ENCODE assay signal across 15 cellular contexts in genomic region chr17:30212750-30213149, GRCh38. TPM values are rescaled to one million over a fixed set of nuclear protein-coding genes. Genes with fewer than 3 reads are reported as not detected.
DNase-seq lines count a peak whose midpoint lies in the region; ATAC-seq, FAIRE-seq and TF ChIP-seq lines count a peak whose summit lies in the region.
"Had no signal": no experiment of that assay in that cellular context is flagged by ENCODE, and none has a peak within 500 bp of the region (broad histone marks: within the 10 kb centered on the region; RNA-seq: fewer than 3 reads in every experiment).

No MANE protein-coding gene starts in this region.

- no peak overlapping the region for H2AFZ ChIP-seq in K562 (ENCODE audit: low read depth, low read length)
- H2AFZ ChIP-seq: hepatocyte had no signal

- CTCF ChIA-PET in K562 (lab: Yijun Ruan, JAX; ENCODE audit: low intra/inter-chr PET ratio): no interaction called here

- H3K4me1 ChIP-seq in K562 (replicated peaks in 1 of 2; ENCODE audit: control insufficient read depth in 2 of 2, insufficient read depth in 2 of 2, low read length in 2 of 2) (no peaks in the 10 kb centered on the region; a peak in 1 of 5 replicates), stomach (no peaks in the 10 kb centered on the region)

- H3K27me3 ChIP-seq in K562 (ENCODE audit: control insufficient read depth in 2 of 2, insufficient read depth in 2 of 2, low read length in 2 of 2): peaks cover 7 to 30% of the 10 kb centered on the region in 2 experiments; a peak in 4 of 5 replicates
- H3K27me3 ChIP-seq in stomach: peaks cover 0 to 11% (median 0%) of the 10 kb centered on the region in 3 donors
- H3K27me3 ChIP-seq in WERI-Rb-1 (ENCODE audit: insufficient read depth, low read depth, severe bottlenecking): no peaks in the 10 kb centered on the region
- H3K27me3 ChIP-seq: BLaER1 treated with 17β-estradiol and CSF1 and Interleukin-3, amounts not matched to agents 10 nM and 100 nM; hepatocyte had no signal

- no peak overlapping the region for H3K27ac ChIP-seq in K562 (ENCODE audit: extremely low read depth, low read depth, low read length)
- H3K27ac ChIP-seq in stomach: no peak overlapping the region
- no peak overlapping the region for H3K27ac ChIP-seq in WERI-Rb-1
- H3K27ac ChIP-seq: BLaER1 treated with 17β-estradiol and CSF1 and Interleukin-3, amounts not matched to agents 10 nM and 100 nM; hepatocyte had no signal

- no TSS peak for BruUV-seq in K562 (replicated peaks; lab: Mats Ljungman, UMichigan)

- intact Hi-C loops in K562 (cut with micrococcal nuclease) (no loop called here), stomach (cut with DNase I; ENCODE audit: low total_unique reads) (no loop called here)
- intact Hi-C loops in activated T-helper 2 cell treated with anti-CD3 and anti-CD28 coated beads, Interferon-gamma antibody, Interleukin-2, Interleukin-4, amounts not matched to agents 10 μg/mL and 5 μg/mL and 100 μg/mL, durations not matched to agents 14 hours and 24 hours and 36 hours (cut with micrococcal nuclease): no loop called here

- H4K20me1 ChIP-seq in K562 (replicated peaks; ENCODE audit: control insufficient read depth, insufficient read depth, low read length): no peaks in the 10 kb centered on the region
- H4K20me1 ChIP-seq: BLaER1 treated with 17β-estradiol and CSF1 and Interleukin-3, amounts not matched to agents 10 nM and 100 nM had no signal

- H3K79me2 ChIP-seq in K562 (ENCODE audit: control insufficient read depth, insufficient read depth, low read length): no peaks in the 10 kb centered on the region
- H3K79me2 ChIP-seq: hepatocyte had no signal

- H3K36me3 ChIP-seq in K562 (ENCODE audit: control insufficient read depth, insufficient read depth, low read length) (no peaks in the 10 kb centered on the region), stomach (no peaks in the 10 kb centered on the region), WERI-Rb-1 (no peaks in the 10 kb centered on the region)
- H3K36me3 ChIP-seq: BLaER1 treated with 17β-estradiol and CSF1 and Interleukin-3, amounts not matched to agents 10 nM and 100 nM had no signal

- no peak overlapping the region for H3K4me2 ChIP-seq in K562 (ENCODE audit: insufficient read depth, low read length)
- H3K4me2 ChIP-seq: BLaER1 treated with 17β-estradiol and CSF1 and Interleukin-3, amounts not matched to agents 10 nM and 100 nM; hepatocyte had no signal

- in situ Hi-C loops in K562 (cut with MboI): no loop called here

- no peaks in the 10 kb centered on the region for H3K36me3 Mint-ChIP-seq in activated T-helper 2 cell treated with anti-CD3 and anti-CD28 coated beads, Interferon-gamma antibody, Interleukin-2, Interleukin-4, amounts not matched to agents 10 μg/mL and 5 μg/mL and 100 μg/mL, durations not matched to agents 14 hours and 24 hours and 36 hours (ENCODE audit: low read depth)

- TF ChIP-seq CTCF in GM12875 (IDR thresholded peaks at IDR 0.05; ENCODE audit: borderline replicate concordance, insufficient read depth, low read depth, low read length) (peak; percentile 58), K562 (IDR thresholded peaks at IDR 0.05 in 2 of 3, conservative IDR thresholded peaks at IDR 0.05 in 1 of 3; ENCODE audit: insufficient read depth in 2 of 3, low read depth in 1 of 3, low read length in 3 of 3) (0 out of 6 replicates have a peak, but pooled peaks of 1 of the 3 experiments have one; percentile 6), stomach (IDR thresholded peaks at IDR 0.05) (no peak), WERI-Rb-1 (IDR thresholded peaks at IDR 0.05; ENCODE audit: low read depth, low read length) (no peak)

- FAIRE-seq in GM19239 (lab: Jason Lieb, UNC): peak; percentile 91
- no peak for FAIRE-seq in K562 (lab: Jason Lieb, UNC)
- FAIRE-seq: endometrium had no signal

- peaks cover 7% of the 10 kb centered on the region for H3K27me3 Mint-ChIP-seq in activated T-helper 2 cell treated with anti-CD3 and anti-CD28 coated beads, Interferon-gamma antibody, Interleukin-2, Interleukin-4, amounts not matched to agents 10 μg/mL and 5 μg/mL and 100 μg/mL, durations not matched to agents 14 hours and 24 hours and 36 hours (ENCODE audit: low read depth)

- no peak for TF ChIP-seq RAD21 in K562 (CRISPR knock-in tag; conservative IDR thresholded peaks at IDR 0.05 in 1 of 2, IDR thresholded peaks at IDR 0.05 in 1 of 2)

- peaks cover 5% of the 10 kb centered on the region for H3K4me1 Mint-ChIP-seq in activated T-helper 2 cell treated with anti-CD3 and anti-CD28 coated beads, Interferon-gamma antibody, Interleukin-2, Interleukin-4, amounts not matched to agents 10 μg/mL and 5 μg/mL and 100 μg/mL, durations not matched to agents 14 hours and 24 hours and 36 hours (ENCODE audit: low read depth)

- TF ChIP-seq EP300 in K562 (IDR thresholded peaks at IDR 0.05; ENCODE audit: low read length) (no peak), stomach (IDR thresholded peaks at IDR 0.05) (no peak)

- POLR2A ChIA-PET in K562 (lab: Yijun Ruan, JAX): interaction anchor here (0.7 to 1.3 kb wide), 3 partner anchors 9 to 25 kb away, joined by 3 to 6 read pairs (median 5); no protein-coding TSS in a partner anchor

- H3K9ac ChIP-seq in K562 (ENCODE audit: insufficient read depth in 1 of 2, low read depth in 2 of 2, low read length in 2 of 2): peak overlapping the region in 1 of 2 experiments; percentile 54; a peak in 1 of 4 replicates
- H3K9ac ChIP-seq: BLaER1 treated with 17β-estradiol and CSF1 and Interleukin-3, amounts not matched to agents 10 nM and 100 nM had no signal

- 5% methylated on average over 8 of the region's 11 CpGs for WGBS in K562 (ENCODE audit: insufficient coverage, low coverage, missing lambda C conversion rate)
- 83 to 89% (median 86%) methylated on average over 7 to 11 of the region's 11 CpGs for WGBS in stomach, 5 donors

- H3K4me3 Mint-ChIP-seq in activated T-helper 2 cell treated with anti-CD3 and anti-CD28 coated beads, Interferon-gamma antibody, Interleukin-2, Interleukin-4, amounts not matched to agents 10 μg/mL and 5 μg/mL and 100 μg/mL, durations not matched to agents 14 hours and 24 hours and 36 hours (ENCODE audit: low read depth): no peak overlapping the region

- DNase-seq in GM19239 (ENCODE audit: insufficient read length, low spot score) (peak; percentile 52), K562 (ENCODE audit: extremely low read depth in 1 of 4, low spot score in 3 of 4) (no peak), NCI-H226 (no peak), stomach (no peak), WERI-Rb-1 (no peak)
- DNase-seq in activated T-helper 2 cell treated with anti-CD3 and anti-CD28 coated beads, Interferon-gamma antibody, Interleukin-2, Interleukin-4, amounts not matched to agents 10 μg/mL and 5 μg/mL and 100 μg/mL, durations not matched to agents 14 hours and 24 hours and 36 hours (ENCODE audit: low spot score): no peak
- DNase-seq: GDM1; NCI-H1694; stimulated activated CD4-positive, alpha-beta T cell treated with anti-CD3 and anti-CD28 coated beads, Interleukin-2, amount 100 ng/mL, for 48 hours; T-helper 1 cell had no signal

- no peaks in the 10 kb centered on the region for H3K9me3 ChIP-seq in K562 (replicated peaks; ENCODE audit: control insufficient read depth, insufficient read depth, low read depth, low read length)
- H3K9me3 ChIP-seq in stomach: no peaks in the 10 kb centered on the region
- no peaks in the 10 kb centered on the region for H3K9me3 ChIP-seq in WERI-Rb-1 (ENCODE audit: severe bottlenecking)
- H3K9me3 ChIP-seq: BLaER1 treated with 17β-estradiol and CSF1 and Interleukin-3, amounts not matched to agents 10 nM and 100 nM had no signal

- no peak overlapping the region for H3K27ac Mint-ChIP-seq in activated T-helper 2 cell treated with anti-CD3 and anti-CD28 coated beads, Interferon-gamma antibody, Interleukin-2, Interleukin-4, amounts not matched to agents 10 μg/mL and 5 μg/mL and 100 μg/mL, durations not matched to agents 14 hours and 24 hours and 36 hours

- no peaks in the 10 kb centered on the region for H3K9me1 ChIP-seq in K562 (ENCODE audit: control insufficient read depth, insufficient read depth, low read length)

- peak overlapping the region; percentile 12 for H3K4me3 ChIP-seq in GM12875 (ENCODE audit: low read depth, low read length)
- no peak overlapping the region for H3K4me3 ChIP-seq in K562
- no peak overlapping the region for H3K4me3 ChIP-seq in stomach
- H3K4me3 ChIP-seq in WERI-Rb-1 (ENCODE audit: low read depth, low read length): no peak overlapping the region
- H3K4me3 ChIP-seq: BLaER1 treated with 17β-estradiol and CSF1 and Interleukin-3, amounts not matched to agents 10 nM and 100 nM; hepatocyte had no signal

- no peaks in the 10 kb centered on the region for H3K9me3 Mint-ChIP-seq in activated T-helper 2 cell treated with anti-CD3 and anti-CD28 coated beads, Interferon-gamma antibody, Interleukin-2, Interleukin-4, amounts not matched to agents 10 μg/mL and 5 μg/mL and 100 μg/mL, durations not matched to agents 14 hours and 24 hours and 36 hours

- ATAC-seq in HG02678 (IDR thresholded peaks at IDR 0.05; ENCODE audit: unreplicated experiment) (peak; percentile 77), K562 (peak; percentile 71)

- TF ChIP-seq POLR2A in K562 (conservative IDR thresholded peaks at IDR 0.05): no peak
- no peak for TF ChIP-seq POLR2A in stomach (IDR thresholded peaks at IDR 0.05)

TF ChIP-seq in K562, 482 proteins besides CTCF, POLR2A, EP300 and RAD21 (continues in another document):
- TF ChIP-seq PHB (CRISPR knock-in tag; IDR thresholded peaks at IDR 0.05): no peak

RNA-seq across cellular contexts. Expression of gene SLC6A4, which starts 22.7 kb away (rescaled TPM):
- total RNA-seq in K562 (2011; cell fraction: chromatin; rRNA removed; ENCODE audit: low replicate concordance): not detected in 2 replicates
- total RNA-seq in K562 (2011; cell fraction: nucleolus; rRNA removed): not detected in 2 replicates
- total RNA-seq in K562 (2011; cell fraction: nucleoplasm; rRNA removed): 0.44 TPM in 1 of 2 replicates, not detected in the other
- total RNA-seq in K562 (2014; rRNA removed) (0.05 TPM in 1 of 2 replicates, not detected in the other), K562 (2014; rRNA removed; fragmentation: Illumina TruSeq; extraction: Trizol) (not detected in 2 replicates), K562 (2015; rRNA removed; fragmentation: Illumina TruSeq; extraction: Trizol) (not detected in 2 replicates), K562 (2021) (0.09 TPM in 1 of 2 replicates, not detected in the other), stomach (under 1 TPM in 1 of 5 donors, not detected in 4; 0.18 TPM)
- polyA plus RNA-seq in K562 (2011; rRNA removed) (0.07 TPM in 1 of 2 replicates, not detected in the other), K562 (2014; fragmentation: Illumina TruSeq; extraction: Trizol) (0.06 TPM in 1 of 2 replicates, not detected in the other), K562 (2014; fragmentation: Nextera tagmentation; extraction: Ambion mirVana) (not detected), K562 (2014; rRNA removed) (0.05 TPM in 1 of 2 replicates, not detected in the other), stomach (under 1 TPM in 1 of 3 donors, not detected in 2; 0.55 TPM)
- 0.04 and 0.06 TPM in 2 replicates for polyA plus RNA-seq in K562 (2011; cell fraction: cytosol; rRNA removed)
- 0.07 TPM in 1 of 2 replicates, not detected in the other for polyA plus RNA-seq in K562 (2011; cell fraction: nucleus; rRNA removed)
- 0.01 and 0.21 TPM in 2 replicates for polyA plus RNA-seq in K562 (2012)
- not detected in 2 replicates for polyA minus RNA-seq in K562 (2011; rRNA and poly(A)+ RNA removed)
- not detected in 2 replicates for polyA minus RNA-seq in K562 (2011; cell fraction: cytosol; rRNA and poly(A)+ RNA removed)
- not detected in 2 replicates for polyA minus RNA-seq in K562 (2011; cell fraction: nucleus; rRNA and poly(A)+ RNA removed)
- 0.02 TPM in 1 of 2 replicates, not detected in the other for total RNA-seq in activated T-helper 2 cell treated with anti-CD3 and anti-CD28 coated beads, Interferon-gamma antibody, Interleukin-2, Interleukin-4, amounts not matched to agents 10 μg/mL and 5 μg/mL and 100 μg/mL, durations not matched to agents 14 hours and 24 hours and 36 hours
